7 cellular contexts compared by ENCODE assay signal in the genomic region with DNA sequence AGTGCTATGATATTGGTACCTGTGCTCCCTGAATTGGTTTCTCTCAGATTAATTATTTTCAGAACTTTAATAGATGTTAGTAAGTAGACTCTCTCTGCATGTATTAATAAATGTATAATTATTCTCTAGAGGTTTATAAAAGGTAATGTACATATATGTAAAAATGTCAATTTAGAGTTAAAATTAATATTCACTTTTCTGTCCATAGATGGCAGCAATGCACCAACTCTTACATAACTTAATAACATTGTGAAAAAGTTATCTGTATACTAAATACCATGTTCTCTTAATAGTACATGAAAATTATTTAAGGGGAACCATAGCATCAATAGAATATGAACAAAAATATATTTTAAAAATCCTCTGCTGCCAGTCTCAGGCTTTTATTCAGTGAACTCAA.
DNase-seq lines count a peak whose midpoint lies in the region; ATAC-seq and TF ChIP-seq lines count a peak whose summit lies in the region.

No MANE protein-coding gene starts in this region.

- H3K27ac ChIP-seq in VCaP = no peak overlapping the region

- TF ChIP-seq CTCF in GM12864 (IDR thresholded peaks at IDR 0.05; ENCODE audit: low read depth, low read length, missing control alignments) (peak; percentile 5), VCaP (conservative IDR thresholded peaks at IDR 0.05) (peak; percentile 48)

- H3K4me3 ChIP-seq in GM12864 (ENCODE audit: low read depth, low read length) = no peak overlapping the region

- ATAC-seq in HG03342 (IDR thresholded peaks at IDR 0.05; ENCODE audit: unreplicated experiment) (peak; percentile 66), GM21515 (IDR thresholded peaks at IDR 0.05; ENCODE audit: unreplicated experiment) (no peak), GM21447 (IDR thresholded peaks at IDR 0.05; ENCODE audit: unreplicated experiment) (no peak)

- DNase-seq in GM12864 (ENCODE audit: low read depth) (no peak), medulla oblongata (ENCODE audit: extremely low spot score) (peak; percentile 5), foreskin melanocyte (no peak)
